18 cellular contexts compared by ENCODE assay signal in the genomic region with DNA sequence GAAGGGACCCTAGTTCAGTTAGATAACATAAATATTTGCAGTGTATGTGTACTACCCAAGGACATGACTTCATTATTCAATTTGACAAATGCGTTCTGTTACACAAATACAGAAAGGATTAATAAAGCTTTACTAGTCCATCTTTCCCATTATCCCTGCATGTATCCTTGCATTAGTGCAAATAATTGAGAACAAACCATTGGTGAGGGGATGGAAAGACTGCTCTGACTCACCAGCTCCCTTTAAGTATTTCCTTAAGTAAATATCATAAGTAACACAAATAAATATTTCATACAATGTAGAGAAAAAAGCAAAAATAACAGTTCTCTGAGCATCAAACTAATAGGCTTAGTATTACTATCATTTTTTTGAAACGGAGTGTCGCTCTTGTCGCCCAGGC. TPM values are rescaled to one million over a fixed set of nuclear protein-coding genes. Genes with fewer than 3 reads are reported as not detected.
A peak's percentile ranks its signal among the peaks of the same experiment; 100 is the strongest.
DNase-seq lines count a peak whose midpoint lies in the region; ATAC-seq, FAIRE-seq and TF ChIP-seq lines count a peak whose summit lies in the region.
"Had no signal": no experiment of that assay in that cellular context is flagged by ENCODE, and none has a peak within 500 bp of the region (broad histone marks: within the 10 kb centered on the region; RNA-seq: fewer than 3 reads in every experiment).

No MANE protein-coding gene starts in this region.

- H2AK5ac ChIP-seq in trophoblast cell (ENCODE audit: low read length) = no peak overlapping the region

- H4K20me1 ChIP-seq in astrocyte (ENCODE audit: insufficient read depth, low read length) = no peaks in the 10 kb centered on the region

- H3K27me3 ChIP-seq in astrocyte (ENCODE audit: insufficient read depth, low read length) (no peaks in the 10 kb centered on the region), trophoblast cell (ENCODE audit: insufficient read depth, low read length) (peaks cover 2% of the 10 kb centered on the region)
- H3K27me3 ChIP-seq: BE2C had no signal

- H4K91ac ChIP-seq in trophoblast cell (ENCODE audit: low read depth, low read length) = no peak overlapping the region

- H3K4me1 Mint-ChIP-seq in natural killer cell (peaks cover 18 to 22% of the 10 kb centered on the region in 2 donors), astrocyte (ENCODE audit: low read depth, unreplicated experiment) (peaks cover 3% of the 10 kb centered on the region)
- peaks cover 19 to 20% of the 10 kb centered on the region in 2 donors for H3K4me1 Mint-ChIP-seq in natural killer cell treated with Interleukin-12 subunit alpha and Interleukin-12 subunit beta and Interleukin-15 and Interleukin-18, amount 100 ng/mL, for 72 hours (ENCODE audit: low read depth in 2 of 2)
- H3K4me1 Mint-ChIP-seq in activated CD4-positive, alpha-beta T cell treated with anti-CD3 and anti-CD28 coated beads, Interleukin-2, amount 10 ng/mL, durations not matched to agents 7 days and 5 days = peaks cover 28% of the 10 kb centered on the region

- no peak overlapping the region for H4K8ac ChIP-seq in trophoblast cell (ENCODE audit: low read depth, low read length)

- H3K9ac ChIP-seq in astrocyte (ENCODE audit: low read length) (no peak overlapping the region), trophoblast cell (ENCODE audit: low read length) (no peak overlapping the region)

- H3K9me3 ChIP-seq in astrocyte (ENCODE audit: insufficient read depth, low read depth, low read length) (peaks cover 11% of the 10 kb centered on the region), trophoblast cell (ENCODE audit: insufficient read depth, low read depth, low read length) (peaks cover 8% of the 10 kb centered on the region)
- H3K9me3 ChIP-seq: BE2C had no signal

- no peak overlapping the region for H3K27ac ChIP-seq in astrocyte (ENCODE audit: low read depth, low read length)
- peak overlapping the region; percentile 72 for H3K27ac ChIP-seq in epithelial cell of prostate
- H3K27ac ChIP-seq in trophoblast cell (ENCODE audit: low read depth, low read length) = no peak overlapping the region
- H3K27ac ChIP-seq: HL-60 had no signal

- CTCF ChIA-PET in activated CD4-positive, alpha-beta T cell treated with anti-CD3 and anti-CD28 coated beads, Interleukin-2, amount 10 ng/mL, durations not matched to agents 7 days and 5 days (lab: Charles Lee) = interaction anchor here (1.0 to 1.3 kb wide), 3 partner anchors 8 to 535 kb away, joined by 3 to 5 read pairs (median 3); no protein-coding TSS in a partner anchor

- H3K4me3 ChIP-seq in LNCaP clone FGC (ENCODE audit: low read depth, low read length) (no peak overlapping the region), astrocyte (ENCODE audit: insufficient read depth, low read depth, low read length) (no peak overlapping the region), trophoblast cell (ENCODE audit: low read depth, low read length) (no peak overlapping the region)
- H3K4me3 ChIP-seq: GM12878 had no signal

- TF ChIP-seq CTCF in natural killer cell (IDR thresholded peaks at IDR 0.05) = no peak
- TF ChIP-seq CTCF in LNCaP clone FGC (IDR thresholded peaks at IDR 0.05; ENCODE audit: control insufficient read depth, extremely low read depth, insufficient read depth) = no peak
- TF ChIP-seq CTCF in astrocyte (IDR thresholded peaks at IDR 0.05; ENCODE audit: insufficient read depth, low read depth, low read length) = no peak

- peaks cover 0 to 4% of the 10 kb centered on the region in 2 donors for H3K9me3 Mint-ChIP-seq in natural killer cell
- peaks cover 8% of the 10 kb centered on the region for H3K9me3 Mint-ChIP-seq in natural killer cell treated with Interleukin-12 subunit alpha and Interleukin-12 subunit beta and Interleukin-15 and Interleukin-18, amount 100 ng/mL, for 72 hours
- peaks cover 33% of the 10 kb centered on the region for H3K9me3 Mint-ChIP-seq in astrocyte (ENCODE audit: unreplicated experiment)
- peaks cover 11% of the 10 kb centered on the region for H3K9me3 Mint-ChIP-seq in activated CD4-positive, alpha-beta T cell treated with anti-CD3 and anti-CD28 coated beads, Interleukin-2, amount 10 ng/mL, durations not matched to agents 7 days and 5 days

- H3K79me2 ChIP-seq in astrocyte (ENCODE audit: insufficient read depth, low read length) (no peaks in the 10 kb centered on the region), trophoblast cell (ENCODE audit: control insufficient read depth, insufficient read depth, low read length, poor library complexity) (no peaks in the 10 kb centered on the region)

- no peak for ATAC-seq in natural killer cell
- no peak for ATAC-seq in natural killer cell treated with Interleukin-12 subunit alpha and Interleukin-12 subunit beta and Interleukin-15 and Interleukin-18, amount 100 ng/mL, for 72 hours
- ATAC-seq: GM12878 had no signal

- H3K14ac ChIP-seq in trophoblast cell (ENCODE audit: low read length) = no peak overlapping the region

- H3K4me1 ChIP-seq in astrocyte (ENCODE audit: insufficient read depth, low read length) (peaks cover 5% of the 10 kb centered on the region), trophoblast cell (ENCODE audit: control insufficient read depth in 1 of 2, insufficient read depth in 2 of 2, low read length in 2 of 2) (peaks cover 3 to 6% of the 10 kb centered on the region in 2 experiments)
- H3K4me1 ChIP-seq: BE2C had no signal

- no CpG with 5 or more reads among the region's 4 CpGs for WGBS in trophoblast cell (ENCODE audit: extremely low coverage, insufficient coverage, insufficient read length)

- no peak overlapping the region for H4K12ac ChIP-seq in trophoblast cell (ENCODE audit: low read depth, low read length)

- POLR2A ChIA-PET in activated CD4-positive, alpha-beta T cell treated with anti-CD3 and anti-CD28 coated beads, Interleukin-2, amount 10 ng/mL, durations not matched to agents 7 days and 5 days (lab: Charles Lee) = no interaction called here

- no peak for FAIRE-seq in astrocyte (lab: Jason Lieb, UNC)
- FAIRE-seq: D721Med, GM12878, H1 had no signal

- no peak overlapping the region for H2AFZ ChIP-seq in astrocyte (ENCODE audit: low read depth, low read length)
- no peak overlapping the region for H2AFZ ChIP-seq in trophoblast cell (ENCODE audit: insufficient read depth, low read length, poor library complexity)

- H2BK12ac ChIP-seq in trophoblast cell (ENCODE audit: low read length) = no peak overlapping the region

- H3K27ac Mint-ChIP-seq in natural killer cell (no peak overlapping the region), astrocyte (ENCODE audit: unreplicated experiment) (peak overlapping the region; percentile 41)
- H3K27ac Mint-ChIP-seq in natural killer cell treated with Interleukin-12 subunit alpha and Interleukin-12 subunit beta and Interleukin-15 and Interleukin-18, amount 100 ng/mL, for 72 hours = no peak overlapping the region
- no peak overlapping the region for H3K27ac Mint-ChIP-seq in activated CD4-positive, alpha-beta T cell treated with anti-CD3 and anti-CD28 coated beads, Interleukin-2, amount 10 ng/mL, durations not matched to agents 7 days and 5 days
- H3K27ac Mint-ChIP-seq: CD4-positive, CD25-positive, alpha-beta regulatory T cell; H9 had no signal

- H2BK120ac ChIP-seq in trophoblast cell (ENCODE audit: insufficient read depth, low read length, poor library complexity) = no peak overlapping the region

- H3K4me2 ChIP-seq in astrocyte (ENCODE audit: low read length) = no peak overlapping the region
- no peak overlapping the region for H3K4me2 ChIP-seq in trophoblast cell (ENCODE audit: low read length)

- H3K36me3 Mint-ChIP-seq in natural killer cell (no peaks in the 10 kb centered on the region), astrocyte (ENCODE audit: low read depth, unreplicated experiment) (no peaks in the 10 kb centered on the region)
- peaks cover 10% of the 10 kb centered on the region for H3K36me3 Mint-ChIP-seq in natural killer cell treated with Interleukin-12 subunit alpha and Interleukin-12 subunit beta and Interleukin-15 and Interleukin-18, amount 100 ng/mL, for 72 hours
- peaks cover 15% of the 10 kb centered on the region for H3K36me3 Mint-ChIP-seq in activated CD4-positive, alpha-beta T cell treated with anti-CD3 and anti-CD28 coated beads, Interleukin-2, amount 10 ng/mL, durations not matched to agents 7 days and 5 days (ENCODE audit: low read depth)

- DNase-seq in natural killer cell = no peak
- no peak for DNase-seq in natural killer cell treated with Interleukin-12 subunit alpha and Interleukin-12 subunit beta and Interleukin-15 and Interleukin-18, amount 100 ng/mL, for 72 hours (ENCODE audit: low spot score)
- DNase-seq in LNCaP clone FGC (ENCODE audit: low read depth) = peak; percentile 46
- DNase-seq in astrocyte (ENCODE audit: low read depth) = no peak
- DNase-seq in epithelial cell of prostate (ENCODE audit: low read depth, low spot score) = no peak
- DNase-seq in trophoblast cell = no peak
- no peak for DNase-seq in T-helper 1 cell
- no peak for DNase-seq in activated CD4-positive, alpha-beta T cell treated with anti-CD3 and anti-CD28 coated beads, Interleukin-2, amount 10 ng/mL, durations not matched to agents 7 days and 5 days
- DNase-seq: BE2C; C1 segment of cervical spinal cord; CD4-positive, CD25-positive, alpha-beta regulatory T cell; DMS79 treated with DMSO at 0.1 percent for 48 hours; H9; KBM-7 had no signal

- no peaks in the 10 kb centered on the region for H3K36me3 ChIP-seq in astrocyte (ENCODE audit: insufficient read depth, low read length)
- no peaks in the 10 kb centered on the region for H3K36me3 ChIP-seq in trophoblast cell (ENCODE audit: control insufficient read depth in 1 of 2, insufficient read depth in 2 of 2, low read length in 2 of 2)
- H3K36me3 ChIP-seq: BE2C had no signal

- no peak overlapping the region for H3K4ac ChIP-seq in trophoblast cell (ENCODE audit: low read depth, low read length)

- peaks cover 4% of the 10 kb centered on the region for H3K79me1 ChIP-seq in trophoblast cell (ENCODE audit: low read length)

- H3K23ac ChIP-seq in trophoblast cell (ENCODE audit: low read length) = no peak overlapping the region

- H3K27me3 Mint-ChIP-seq in natural killer cell (ENCODE audit: low read depth in 2 of 2) (no peaks in the 10 kb centered on the region), astrocyte (ENCODE audit: low read depth, unreplicated experiment) (peaks cover 14% of the 10 kb centered on the region)
- H3K27me3 Mint-ChIP-seq in natural killer cell treated with Interleukin-12 subunit alpha and Interleukin-12 subunit beta and Interleukin-15 and Interleukin-18, amount 100 ng/mL, for 72 hours = peaks cover 0 to 1% of the 10 kb centered on the region in 2 donors
- peaks cover 1% of the 10 kb centered on the region for H3K27me3 Mint-ChIP-seq in activated CD4-positive, alpha-beta T cell treated with anti-CD3 and anti-CD28 coated beads, Interleukin-2, amount 10 ng/mL, durations not matched to agents 7 days and 5 days
- H3K27me3 Mint-ChIP-seq: CD4-positive, CD25-positive, alpha-beta regulatory T cell had no signal

- no peak overlapping the region for H2BK5ac ChIP-seq in trophoblast cell (ENCODE audit: low read depth, low read length, poor library complexity)

- no peak overlapping the region for H3K18ac ChIP-seq in trophoblast cell (ENCODE audit: low read length)

- H3K4me3 Mint-ChIP-seq in natural killer cell = peak overlapping the region; percentile 40
- no peak overlapping the region for H3K4me3 Mint-ChIP-seq in natural killer cell treated with Interleukin-12 subunit alpha and Interleukin-12 subunit beta and Interleukin-15 and Interleukin-18, amount 100 ng/mL, for 72 hours
- no peak overlapping the region for H3K4me3 Mint-ChIP-seq in astrocyte (ENCODE audit: unreplicated experiment)
- no peak overlapping the region for H3K4me3 Mint-ChIP-seq in activated CD4-positive, alpha-beta T cell treated with anti-CD3 and anti-CD28 coated beads, Interleukin-2, amount 10 ng/mL, durations not matched to agents 7 days and 5 days
- H3K4me3 Mint-ChIP-seq: H9 had no signal

- intact Hi-C loops in natural killer cell (cut with micrococcal nuclease) = loop anchor here (10.0 kb wide), 1 partner anchor 580 kb away; the partner anchor contains the start of gene CNOT10

RNA-seq across cellular contexts. Expression of gene GPD1L, which starts 1.9 kb away (rescaled TPM):
- total RNA-seq in natural killer cell (10 to 100 TPM; 14.8 to 35.3 (median 28.4) TPM), astrocyte (11.0 and 11.2 TPM in 2 replicates)
- total RNA-seq in natural killer cell treated with Interleukin-12 subunit alpha and Interleukin-12 subunit beta and Interleukin-15 and Interleukin-18, amount 100 ng/mL, for 72 hours = 10 to 100 TPM in 1 of 2 donors, 1 to 10 TPM in 1; 8.8 to 18.4 TPM
- 1.6 and 1.7 TPM in 2 replicates for polyA plus RNA-seq in trophoblast cell (2013)
- total RNA-seq in activated CD4-positive, alpha-beta T cell treated with anti-CD3 and anti-CD28 coated beads, Interleukin-2, amount 10 ng/mL, durations not matched to agents 7 days and 5 days = 10 to 100 TPM; 21.5 to 25.5 TPM
